24 cellular contexts compared by ENCODE assay signal in genomic region chr12:122457627-122458026, GRCh38. TPM values are rescaled to one million over a fixed set of nuclear protein-coding genes. Genes with fewer than 3 reads are reported as not detected.
DNase-seq lines count a peak whose midpoint lies in the region; ATAC-seq and TF ChIP-seq lines count a peak whose summit lies in the region.
"Had no signal": no experiment of that assay in that cellular context is flagged by ENCODE, and none has a peak within 500 bp of the region (broad histone marks: within the 10 kb centered on the region; RNA-seq: fewer than 3 reads in every experiment).

No MANE protein-coding gene starts in this region.

- DNase-seq in CD14-positive monocyte (ENCODE audit: low spot score): no peak
- no peak for DNase-seq in CD4-positive, CD25-positive, alpha-beta regulatory T cell
- DNase-seq in immature natural killer cell: no peak
- no peak for DNase-seq in NOMO-1 treated with dmso at 0.1 percent for 144 hours (lab: John Stamatoyannopoulos, UW; ENCODE audit: unreplicated experiment)
- no peak for DNase-seq in glutamatergic neuron
- DNase-seq: activated naive CD4-positive, alpha-beta T cell treated with anti-CD3 and anti-CD28 coated beads, Interleukin-2, amount 50 U/mL, for 16 hours; amygdala; brain microvascular endothelial cell; dorsolateral prefrontal cortex; Kasumi-1; left colon; mucosa of descending colon; NCI-H1417; NCI-H2029; NCI-H524; stimulated activated naive B cell treated with anti-CD40 and anti-IgM and Interleukin-4, amounts not matched to agents 10 μg/mL and 1 μg/mL and 100 μg/mL, for 72 hours; substantia nigra had no signal

- H3K27ac Mint-ChIP-seq in CD14-positive monocyte: peak overlapping the region in 2 of 7 donors; percentile 14 to 50
- peak overlapping the region in 2 of 3 donors; percentile 23 to 62 for H3K27ac Mint-ChIP-seq in CD4-positive, CD25-positive, alpha-beta regulatory T cell
- peak overlapping the region in 2 of 3 donors; percentile 4 to 39 for H3K27ac Mint-ChIP-seq in IgD-negative memory B cell
- H3K27ac Mint-ChIP-seq in immature natural killer cell: peak overlapping the region; percentile 21 to 71 (median 58)
- no peak overlapping the region for H3K27ac Mint-ChIP-seq in glutamatergic neuron (ENCODE audit: unreplicated experiment)
- H3K27ac Mint-ChIP-seq: natural killer cell treated with Interleukin-12 subunit alpha and Interleukin-12 subunit beta and Interleukin-15 and Interleukin-18, amount 100 ng/mL, for 72 hours; stimulated activated naive B cell treated with anti-CD40 and anti-IgM and Interleukin-4, amounts not matched to agents 10 μg/mL and 1 μg/mL and 100 μg/mL, for 72 hours; type B pancreatic cell had no signal

- TF ChIP-seq CTCF in CD14-positive monocyte (IDR thresholded peaks at IDR 0.05): no peak
- TF ChIP-seq CTCF in glutamatergic neuron (IDR thresholded peaks at IDR 0.05; ENCODE audit: partially characterized antibody, unreplicated experiment): no peak

- no peaks in the 10 kb centered on the region for H3K36me3 ChIP-seq in CD4-positive, CD25-positive, alpha-beta regulatory T cell (ENCODE audit: control insufficient read depth, insufficient read depth, low read length)
- H3K36me3 ChIP-seq: BLaER1 treated with 17β-estradiol and CSF1 and Interleukin-3, amounts not matched to agents 10 nM and 100 nM; brain microvascular endothelial cell had no signal

- H3K9me3 ChIP-seq in CD4-positive, CD25-positive, alpha-beta regulatory T cell (ENCODE audit: control insufficient read depth in 2 of 2, low read length in 2 of 2): no peaks in the 10 kb centered on the region
- H3K9me3 ChIP-seq: BLaER1 treated with 17β-estradiol and CSF1 and Interleukin-3, amounts not matched to agents 10 nM and 100 nM; mucosa of descending colon had no signal

- no peak overlapping the region for H3K4me3 ChIP-seq in CD4-positive, CD25-positive, alpha-beta regulatory T cell (ENCODE audit: low read depth, low read length)
- H3K4me3 ChIP-seq: BLaER1 treated with 17β-estradiol and CSF1 and Interleukin-3, amounts not matched to agents 10 nM and 100 nM; dorsolateral prefrontal cortex; mucosa of descending colon had no signal

- ATAC-seq in CD4-positive, CD25-positive, alpha-beta regulatory T cell (ENCODE audit: low read depth in 2 of 2): no peak
- ATAC-seq in HG03457 (IDR thresholded peaks at IDR 0.05; ENCODE audit: unreplicated experiment): no peak
- ATAC-seq: activated CD4-positive, CD25-positive, alpha-beta regulatory T cell treated with anti-CD3 and anti-CD28 coated beads, Interleukin-2, amount 50 U/mL, for 24 hours; HepG2; left colon; mucosa of descending colon; natural killer cell treated with Interleukin-12 subunit alpha and Interleukin-12 subunit beta and Interleukin-15 and Interleukin-18, amount 100 ng/mL, for 72 hours; stimulated activated naive B cell treated with anti-CD40 and anti-IgM and Interleukin-4, amounts not matched to agents 10 μg/mL and 1 μg/mL and 100 μg/mL, for 72 hours had no signal

- H3K4me1 Mint-ChIP-seq in CD14-positive monocyte (peaks cover 23% of the 10 kb centered on the region), IgD-negative memory B cell (peaks cover 13 to 23% (median 16%) of the 10 kb centered on the region in 3 donors), immature natural killer cell (peaks cover 18 to 22% of the 10 kb centered on the region in 2 donors), glutamatergic neuron (ENCODE audit: low read depth, unreplicated experiment) (no peaks in the 10 kb centered on the region)
- H3K4me1 Mint-ChIP-seq in CD4-positive, CD25-positive, alpha-beta regulatory T cell: peaks cover 6 to 33% (median 21%) of the 10 kb centered on the region in 4 donors

- H3K4me3 Mint-ChIP-seq in CD14-positive monocyte (peak overlapping the region; percentile 23 to 55), IgD-negative memory B cell (no peak overlapping the region), immature natural killer cell (no peak overlapping the region), glutamatergic neuron (ENCODE audit: unreplicated experiment) (no peak overlapping the region)
- H3K4me3 Mint-ChIP-seq in CD4-positive, CD25-positive, alpha-beta regulatory T cell: no peak overlapping the region
- H3K4me3 Mint-ChIP-seq: natural killer cell treated with Interleukin-12 subunit alpha and Interleukin-12 subunit beta and Interleukin-15 and Interleukin-18, amount 100 ng/mL, for 72 hours; stimulated activated naive B cell treated with anti-CD40 and anti-IgM and Interleukin-4, amounts not matched to agents 10 μg/mL and 1 μg/mL and 100 μg/mL, for 72 hours; type B pancreatic cell had no signal

- peaks cover 19% of the 10 kb centered on the region for H3K4me1 ChIP-seq in CD4-positive, CD25-positive, alpha-beta regulatory T cell (ENCODE audit: control insufficient read depth, insufficient read depth, low read length, poor library complexity, severe bottlenecking)

- H3K27ac ChIP-seq in CD4-positive, CD25-positive, alpha-beta regulatory T cell (ENCODE audit: insufficient read depth, low read length, poor library complexity, severe bottlenecking): no peak overlapping the region
- H3K27ac ChIP-seq: BLaER1 treated with 17β-estradiol and CSF1 and Interleukin-3, amounts not matched to agents 10 nM and 100 nM; brain microvascular endothelial cell; dorsolateral prefrontal cortex had no signal

- intact Hi-C loops in CD14-positive monocyte (cut with micrococcal nuclease): no loop called here

- H3K36me3 Mint-ChIP-seq in CD14-positive monocyte (no peaks in the 10 kb centered on the region), IgD-negative memory B cell (no peaks in the 10 kb centered on the region), immature natural killer cell (no peaks in the 10 kb centered on the region), glutamatergic neuron (ENCODE audit: unreplicated experiment) (no peaks in the 10 kb centered on the region)
- no peaks in the 10 kb centered on the region for H3K36me3 Mint-ChIP-seq in CD4-positive, CD25-positive, alpha-beta regulatory T cell
- H3K36me3 Mint-ChIP-seq: natural killer cell treated with Interleukin-12 subunit alpha and Interleukin-12 subunit beta and Interleukin-15 and Interleukin-18, amount 100 ng/mL, for 72 hours; stimulated activated naive B cell treated with anti-CD40 and anti-IgM and Interleukin-4, amounts not matched to agents 10 μg/mL and 1 μg/mL and 100 μg/mL, for 72 hours; type B pancreatic cell had no signal

- no peaks in the 10 kb centered on the region for H3K27me3 ChIP-seq in CD4-positive, CD25-positive, alpha-beta regulatory T cell (ENCODE audit: control insufficient read depth, insufficient read depth, low read length)
- H3K27me3 ChIP-seq: BLaER1 treated with 17β-estradiol and CSF1 and Interleukin-3, amounts not matched to agents 10 nM and 100 nM; brain microvascular endothelial cell; dorsolateral prefrontal cortex had no signal

- H3K27me3 Mint-ChIP-seq in CD14-positive monocyte (ENCODE audit: low read depth in 3 of 3) (peaks cover 2 to 8% (median 4%) of the 10 kb centered on the region in 3 donors), IgD-negative memory B cell (no peaks in the 10 kb centered on the region), immature natural killer cell (ENCODE audit: low read depth in 3 of 3) (peaks cover 2 to 5% (median 4%) of the 10 kb centered on the region in 3 donors), glutamatergic neuron (ENCODE audit: unreplicated experiment) (no peaks in the 10 kb centered on the region)
- peaks cover 6% of the 10 kb centered on the region for H3K27me3 Mint-ChIP-seq in CD4-positive, CD25-positive, alpha-beta regulatory T cell
- H3K27me3 Mint-ChIP-seq: natural killer cell treated with Interleukin-12 subunit alpha and Interleukin-12 subunit beta and Interleukin-15 and Interleukin-18, amount 100 ng/mL, for 72 hours; stimulated activated naive B cell treated with anti-CD40 and anti-IgM and Interleukin-4, amounts not matched to agents 10 μg/mL and 1 μg/mL and 100 μg/mL, for 72 hours; type B pancreatic cell had no signal

- H3K9me3 Mint-ChIP-seq in CD14-positive monocyte (peaks cover 0 to 4% (median 0%) of the 10 kb centered on the region in 7 donors), IgD-negative memory B cell (no peaks in the 10 kb centered on the region), immature natural killer cell (no peaks in the 10 kb centered on the region), glutamatergic neuron (ENCODE audit: unreplicated experiment) (peaks cover 5% of the 10 kb centered on the region)
- H3K9me3 Mint-ChIP-seq in CD4-positive, CD25-positive, alpha-beta regulatory T cell: no peaks in the 10 kb centered on the region
- H3K9me3 Mint-ChIP-seq: natural killer cell treated with Interleukin-12 subunit alpha and Interleukin-12 subunit beta and Interleukin-15 and Interleukin-18, amount 100 ng/mL, for 72 hours; stimulated activated naive B cell treated with anti-CD40 and anti-IgM and Interleukin-4, amounts not matched to agents 10 μg/mL and 1 μg/mL and 100 μg/mL, for 72 hours; type B pancreatic cell had no signal

RNA-seq across cellular contexts. Expression of gene CLIP1, which starts 35.2 kb away (rescaled TPM):
- polyA plus RNA-seq in CD14-positive monocyte: 10 to 100 TPM in 1 of 2 donors, 1 to 10 TPM in 1; 6.7 to 12.9 TPM
- total RNA-seq in CD4-positive, CD25-positive, alpha-beta regulatory T cell: 99.8 TPM
- polyA plus RNA-seq in CD4-positive, CD25-positive, alpha-beta regulatory T cell: 10 to 100 TPM; 17.1 to 19.2 (median 18.3) TPM
- polyA plus RNA-seq in IgD-negative memory B cell: 26.8 TPM
- 10 to 100 TPM in 1 of 3 donors, 1 to 10 TPM in 2; 1.4 to 30.6 (median 9.5) TPM for polyA plus RNA-seq in immature natural killer cell
- total RNA-seq in glutamatergic neuron (ENCODE audit: unreplicated experiment): 65.7 TPM

RNA-seq across cellular contexts. Expression of gene ZCCHC8, which starts 43.1 kb away (rescaled TPM):
- polyA plus RNA-seq in CD14-positive monocyte: 1 to 10 TPM; 2.5 to 5.4 TPM
- 66.1 TPM for total RNA-seq in CD4-positive, CD25-positive, alpha-beta regulatory T cell
- polyA plus RNA-seq in CD4-positive, CD25-positive, alpha-beta regulatory T cell: 10 to 100 TPM; 11.8 to 17.4 (median 14.0) TPM
- polyA plus RNA-seq in IgD-negative memory B cell: 13.6 TPM
- 10 to 100 TPM in 1 of 3 donors, 1 to 10 TPM in 2; 2.4 to 13.2 (median 5.6) TPM for polyA plus RNA-seq in immature natural killer cell
- 29.3 TPM for total RNA-seq in glutamatergic neuron (ENCODE audit: unreplicated experiment)

Comparison
In these comparisons a context has a peak if more than half of its experiments do, and no peak if none do; other contexts are left out.
1. H3K4me3 Mint-ChIP-seq: peak in CD14-positive monocyte (2 of 2); none in CD4-positive, CD25-positive, alpha-beta regulatory T cell (0 of 4), IgD-negative memory B cell (0 of 4), immature natural killer cell (0 of 5) and glutamatergic neuron (single experiment).